12 cellular contexts compared by ENCODE assay signal in genomic region chr12:115452751-115453281, GRCh38.
A peak's percentile ranks its signal among the peaks of the same experiment; 100 is the strongest.
DNase-seq lines count a peak whose midpoint lies in the region; ATAC-seq and TF ChIP-seq lines count a peak whose summit lies in the region.
"Had no signal": no experiment of that assay in that cellular context is flagged by ENCODE, and none has a peak within 500 bp of the region (broad histone marks: within the 10 kb centered on the region; RNA-seq: fewer than 3 reads in every experiment).

No MANE protein-coding gene starts in this region.

- no peaks in the 10 kb centered on the region for H3K36me3 Mint-ChIP-seq in nephron progenitor cell (ENCODE audit: low read depth)

- peak overlapping the region; percentile 83 for H3K4me3 Mint-ChIP-seq in nephron progenitor cell
- H3K4me3 Mint-ChIP-seq: activated naive CD4-positive, alpha-beta T cell treated with anti-CD3 and anti-CD28 coated beads for 36 hours had no signal

- H3K36me3 ChIP-seq in brain microvascular endothelial cell (replicated peaks) = no peaks in the 10 kb centered on the region
- H3K36me3 ChIP-seq: gastrocnemius medialis, thyroid gland had no signal

- no peaks in the 10 kb centered on the region for H3K27me3 ChIP-seq in dorsolateral prefrontal cortex
- no peaks in the 10 kb centered on the region for H3K27me3 ChIP-seq in brain microvascular endothelial cell (replicated peaks)
- H3K27me3 ChIP-seq: gastrocnemius medialis, thyroid gland had no signal

- H3K9me3 Mint-ChIP-seq in nephron progenitor cell = peaks cover 1% of the 10 kb centered on the region

- H3K4me1 Mint-ChIP-seq in nephron progenitor cell = peaks cover 49% of the 10 kb centered on the region

- peaks cover 46% of the 10 kb centered on the region for H3K27me3 Mint-ChIP-seq in nephron progenitor cell (ENCODE audit: low read depth, poor library complexity)

- no peak overlapping the region for H3K27ac Mint-ChIP-seq in nephron progenitor cell
- H3K27ac Mint-ChIP-seq: activated naive CD4-positive, alpha-beta T cell treated with anti-CD3 and anti-CD28 coated beads for 36 hours had no signal

- TF ChIP-seq CTCF in dorsolateral prefrontal cortex (IDR thresholded peaks at IDR 0.05 in 54 of 56, conservative IDR thresholded peaks at IDR 0.05 in 2 of 56; ENCODE audit: low read depth in 1 of 56, partially characterized antibody in 56 of 56) (no peak), nephron progenitor cell (IDR thresholded peaks at IDR 0.05) (no peak), brain microvascular endothelial cell (IDR thresholded peaks at IDR 0.05; ENCODE audit: low read depth, low read length, missing control alignments) (no peak)

- intact Hi-C loops in dorsolateral prefrontal cortex (cut with DNase I) = loop anchor here in 1 of 2 donors (5.0 kb wide), 1 partner anchor 54 kb away; no protein-coding TSS in a partner anchor

- DNase-seq in ELF-1 (ENCODE audit: low read depth, low spot score) (peak; percentile 69), NCI-H1105 treated with DMSO at 0.1 percent for 48 hours (lab: John Stamatoyannopoulos, UW) (peak; percentile 67), dorsolateral prefrontal cortex (no peak), nephron progenitor cell (no peak), brain microvascular endothelial cell (no peak), RPMI8226 (no peak), NCI-H2227 (lab: John Stamatoyannopoulos, UW; ENCODE audit: unreplicated experiment) (no peak)
- DNase-seq: activated naive CD4-positive, alpha-beta T cell treated with anti-CD3 and anti-CD28 coated beads for 36 hours; gastrocnemius medialis; kidney; thyroid gland had no signal

- ATAC-seq in GM18520 (IDR thresholded peaks at IDR 0.05; ENCODE audit: unreplicated experiment) = no peak

- H3K27ac ChIP-seq in dorsolateral prefrontal cortex = peak overlapping the region in 31 of 59 donors; percentile 16 to 78 (median 53)
- H3K27ac ChIP-seq in brain microvascular endothelial cell = no peak overlapping the region
- H3K27ac ChIP-seq: thyroid gland had no signal

- in situ Hi-C loops in brain microvascular endothelial cell (cut with HindIII; ENCODE audit: low pct_ligation_motif_present, low sequenced_read_pairs) = no loop called here

- H3K4me3 ChIP-seq in dorsolateral prefrontal cortex (peak overlapping the region in 2 of 59 donors; percentile 39 to 65), brain microvascular endothelial cell (ENCODE audit: low read depth, low read length) (no peak overlapping the region)
- H3K4me3 ChIP-seq: thyroid gland had no signal

Comparison
In these comparisons a context has a peak if more than half of its experiments do, and no peak if none do; other contexts are left out.
1. DNase-seq: peak in ELF-1 (single experiment) and NCI-H1105 treated with DMSO at 0.1 percent for 48 hours (single experiment); none in dorsolateral prefrontal cortex (0 of 10), nephron progenitor cell (single experiment), brain microvascular endothelial cell (single experiment), RPMI8226 (single experiment) and NCI-H2227 (single experiment).